8 cellular contexts compared by ENCODE assay signal in genomic region chr10:32346134-32346550, GRCh38. TPM values are rescaled to one million over a fixed set of nuclear protein-coding genes. Genes with fewer than 3 reads are reported as not detected.
DNase-seq lines count a peak whose midpoint lies in the region; ATAC-seq lines count a peak whose summit lies in the region.

No MANE protein-coding gene starts in this region.

- DNase-seq in DMS79 treated with DMSO at 0.1 percent for 48 hours (lab: John Stamatoyannopoulos, UW) (peak; percentile 75), OCI-M2 (lab: John Stamatoyannopoulos, UW; ENCODE audit: unreplicated experiment) (peak; percentile 48), fibroblast of gingiva (ENCODE audit: low read depth) (peak; percentile 97), naive B cell (peak; percentile 97)
- peak; percentile 91 for DNase-seq in Jurkat, Clone E6-1 (ENCODE audit: low read depth, low spot score)
- DNase-seq in activated T-helper 1 cell treated with anti-CD3 and anti-CD28 coated beads, Interleukin-12 subunit alpha, Interleukin-12 subunit beta, Interleukin-2, Interleukin-4 antibody, amounts not matched to agents 30 ng/mL and 10 ng/mL and 1 ng/mL, durations not matched to agents 14 hours and 24 hours and 36 hours (ENCODE audit: low spot score): peak; percentile 93
- no peak for DNase-seq in stimulated activated effector memory CD8-positive, alpha-beta T cell treated with anti-CD3 and anti-CD28 coated beads, Interleukin-12 subunit alpha, Interleukin-12 subunit beta, amount 100 ng/mL, for 72 hours (ENCODE audit: low spot score in 2 of 2)

- no peaks in the 10 kb centered on the region for H3K27me3 Mint-ChIP-seq in activated T-helper 1 cell treated with anti-CD3 and anti-CD28 coated beads, Interleukin-12 subunit alpha, Interleukin-12 subunit beta, Interleukin-2, Interleukin-4 antibody, amounts not matched to agents 30 ng/mL and 10 ng/mL and 1 ng/mL, durations not matched to agents 14 hours and 24 hours and 36 hours (ENCODE audit: insufficient read depth)
- H3K27me3 Mint-ChIP-seq in naive B cell: no peaks in the 10 kb centered on the region

- peaks cover 23% of the 10 kb centered on the region for H3K36me3 Mint-ChIP-seq in activated T-helper 1 cell treated with anti-CD3 and anti-CD28 coated beads, Interleukin-12 subunit alpha, Interleukin-12 subunit beta, Interleukin-2, Interleukin-4 antibody, amounts not matched to agents 30 ng/mL and 10 ng/mL and 1 ng/mL, durations not matched to agents 14 hours and 24 hours and 36 hours (ENCODE audit: low read depth)
- H3K36me3 Mint-ChIP-seq in naive B cell: no peaks in the 10 kb centered on the region
- peaks cover 79% of the 10 kb centered on the region for H3K36me3 Mint-ChIP-seq in stimulated activated effector memory CD8-positive, alpha-beta T cell treated with anti-CD3 and anti-CD28 coated beads, Interleukin-12 subunit alpha, Interleukin-12 subunit beta, amount 100 ng/mL, for 72 hours

- ATAC-seq in GM21717 (IDR thresholded peaks at IDR 0.05; ENCODE audit: unreplicated experiment): peak; percentile 85
- peak; percentile 78 to 81 for ATAC-seq in naive B cell (ENCODE audit: low read depth in 2 of 2)
- peak; percentile 89 for ATAC-seq in stimulated activated effector memory CD8-positive, alpha-beta T cell treated with anti-CD3 and anti-CD28 coated beads, Interleukin-12 subunit alpha, Interleukin-12 subunit beta, amount 100 ng/mL, for 72 hours

- peaks cover 70% of the 10 kb centered on the region for H3K4me1 Mint-ChIP-seq in activated T-helper 1 cell treated with anti-CD3 and anti-CD28 coated beads, Interleukin-12 subunit alpha, Interleukin-12 subunit beta, Interleukin-2, Interleukin-4 antibody, amounts not matched to agents 30 ng/mL and 10 ng/mL and 1 ng/mL, durations not matched to agents 14 hours and 24 hours and 36 hours (ENCODE audit: low read depth)
- H3K4me1 Mint-ChIP-seq in naive B cell: peaks cover 49 to 65% (median 59%) of the 10 kb centered on the region in 3 donors
- H3K4me1 Mint-ChIP-seq in stimulated activated effector memory CD8-positive, alpha-beta T cell treated with anti-CD3 and anti-CD28 coated beads, Interleukin-12 subunit alpha, Interleukin-12 subunit beta, amount 100 ng/mL, for 72 hours: peaks cover 51% of the 10 kb centered on the region

- no peaks in the 10 kb centered on the region for H3K9me3 Mint-ChIP-seq in activated T-helper 1 cell treated with anti-CD3 and anti-CD28 coated beads, Interleukin-12 subunit alpha, Interleukin-12 subunit beta, Interleukin-2, Interleukin-4 antibody, amounts not matched to agents 30 ng/mL and 10 ng/mL and 1 ng/mL, durations not matched to agents 14 hours and 24 hours and 36 hours
- H3K9me3 Mint-ChIP-seq in naive B cell: no peaks in the 10 kb centered on the region
- H3K9me3 Mint-ChIP-seq in stimulated activated effector memory CD8-positive, alpha-beta T cell treated with anti-CD3 and anti-CD28 coated beads, Interleukin-12 subunit alpha, Interleukin-12 subunit beta, amount 100 ng/mL, for 72 hours: no peaks in the 10 kb centered on the region

- H3K4me3 ChIP-seq in Jurkat, Clone E6-1 (ENCODE audit: low read length): peak overlapping the region; percentile 86

- intact Hi-C loops in activated T-helper 1 cell treated with anti-CD3 and anti-CD28 coated beads, Interleukin-12 subunit alpha, Interleukin-12 subunit beta, Interleukin-2, Interleukin-4 antibody, amounts not matched to agents 30 ng/mL and 10 ng/mL and 1 ng/mL, durations not matched to agents 14 hours and 24 hours and 36 hours (cut with micrococcal nuclease): loop anchor here (1.0 to 10.0 kb wide), 11 partner anchors 14 to 1911 kb away; partner anchors contain the start of genes ARHGAP12, KIF5B and MAP3K8

- peak overlapping the region; percentile 98 for H3K27ac Mint-ChIP-seq in activated T-helper 1 cell treated with anti-CD3 and anti-CD28 coated beads, Interleukin-12 subunit alpha, Interleukin-12 subunit beta, Interleukin-2, Interleukin-4 antibody, amounts not matched to agents 30 ng/mL and 10 ng/mL and 1 ng/mL, durations not matched to agents 14 hours and 24 hours and 36 hours
- H3K27ac Mint-ChIP-seq in naive B cell: peak overlapping the region; percentile 99 to 100 (median 100)
- H3K27ac Mint-ChIP-seq in stimulated activated effector memory CD8-positive, alpha-beta T cell treated with anti-CD3 and anti-CD28 coated beads, Interleukin-12 subunit alpha, Interleukin-12 subunit beta, amount 100 ng/mL, for 72 hours: peak overlapping the region; percentile 99

- H3K4me3 Mint-ChIP-seq in activated T-helper 1 cell treated with anti-CD3 and anti-CD28 coated beads, Interleukin-12 subunit alpha, Interleukin-12 subunit beta, Interleukin-2, Interleukin-4 antibody, amounts not matched to agents 30 ng/mL and 10 ng/mL and 1 ng/mL, durations not matched to agents 14 hours and 24 hours and 36 hours: peak overlapping the region; percentile 94
- peak overlapping the region; percentile 86 to 99 (median 96) for H3K4me3 Mint-ChIP-seq in naive B cell
- peak overlapping the region; percentile 79 for H3K4me3 Mint-ChIP-seq in stimulated activated effector memory CD8-positive, alpha-beta T cell treated with anti-CD3 and anti-CD28 coated beads, Interleukin-12 subunit alpha, Interleukin-12 subunit beta, amount 100 ng/mL, for 72 hours

RNA-seq across cellular contexts. Expression of gene EPC1, which starts 0.8 kb away (rescaled TPM):
- polyA plus RNA-seq in Jurkat, Clone E6-1 (2012; ENCODE audit: insufficient read depth, insufficient read length): 20.8 TPM
- 36.5 and 37.8 TPM in 2 replicates for total RNA-seq in activated T-helper 1 cell treated with anti-CD3 and anti-CD28 coated beads, Interleukin-12 subunit alpha, Interleukin-12 subunit beta, Interleukin-2, Interleukin-4 antibody, amounts not matched to agents 30 ng/mL and 10 ng/mL and 1 ng/mL, durations not matched to agents 14 hours and 24 hours and 36 hours
- 100 to 1,000 TPM in 3 of 6 donors, 10 to 100 TPM in 3; 74.8 to 137 (median 104) TPM for polyA plus RNA-seq in naive B cell (ENCODE audit: low read depth in 6 of 6)

Comparison
In these comparisons a context has a peak if more than half of its experiments do, and no peak if none do; other contexts are left out.
1. DNase-seq: peak in DMS79 treated with DMSO at 0.1 percent for 48 hours (single experiment), Jurkat, Clone E6-1 (single experiment), OCI-M2 (single experiment), activated T-helper 1 cell treated with anti-CD3 and anti-CD28 coated beads, Interleukin-12 subunit alpha, Interleukin-12 subunit beta, Interleukin-2, Interleukin-4 antibody, amounts not matched to agents 30 ng/mL and 10 ng/mL and 1 ng/mL, durations not matched to agents 14 hours and 24 hours and 36 hours (single experiment), fibroblast of gingiva (single experiment) and naive B cell (single experiment); none in stimulated activated effector memory CD8-positive, alpha-beta T cell treated with anti-CD3 and anti-CD28 coated beads, Interleukin-12 subunit alpha, Interleukin-12 subunit beta, amount 100 ng/mL, for 72 hours (0 of 2).
2. Peak in every context shown above with its lines, with median percentiles within 50 percentile points of each other: ATAC-seq, H3K27ac Mint-ChIP-seq and H3K4me3 Mint-ChIP-seq.